Comparison of ENCODE assay signal across 10 cellular contexts in the genomic region with DNA sequence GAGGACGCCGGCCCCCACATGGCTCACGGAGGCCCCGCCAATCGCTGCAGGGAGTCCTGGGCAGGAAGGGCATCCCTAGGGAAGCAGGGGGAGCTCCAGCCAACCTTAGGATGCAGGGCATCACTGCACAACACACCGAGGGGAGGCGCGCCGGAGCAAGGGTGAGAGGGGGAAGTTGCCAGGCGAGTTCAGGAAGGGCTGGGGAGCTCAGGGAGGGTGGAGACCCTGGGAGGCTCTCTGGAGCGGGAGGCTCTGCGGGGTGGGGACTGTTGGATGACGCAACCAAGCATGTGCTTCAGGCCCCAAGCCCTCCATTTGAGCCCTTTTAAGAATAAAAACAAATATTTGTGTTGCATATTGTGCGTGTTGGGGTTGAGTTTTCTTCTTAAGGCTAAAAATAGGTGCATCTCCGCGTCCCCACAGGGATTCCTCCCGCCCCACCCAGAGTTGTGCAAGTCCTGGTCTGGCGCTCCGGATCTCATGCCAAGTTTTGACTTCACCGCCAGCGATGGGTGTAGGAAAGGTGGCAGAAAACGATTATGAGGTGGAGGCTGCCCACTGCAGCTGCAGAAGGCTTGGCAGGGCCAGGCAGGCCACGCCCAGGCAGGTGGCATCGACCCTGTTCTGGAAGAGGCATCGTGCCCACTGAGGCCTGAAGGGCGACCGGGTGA.
DNase-seq lines count a peak whose midpoint lies in the region; ATAC-seq and TF ChIP-seq lines count a peak whose summit lies in the region.
"Had no signal": no experiment of that assay in that cellular context is flagged by ENCODE, and none has a peak within 500 bp of the region (broad histone marks: within the 10 kb centered on the region; RNA-seq: fewer than 3 reads in every experiment).

No MANE protein-coding gene starts in this region.

- peaks cover 7 to 15% (median 13%) of the 10 kb centered on the region in 7 donors for H3K9me3 Mint-ChIP-seq in CD14-positive monocyte

- peaks cover 0 to 3% of the 10 kb centered on the region in 2 donors for H3K36me3 Mint-ChIP-seq in CD14-positive monocyte
- H3K36me3 Mint-ChIP-seq: activated CD4-positive, alpha-beta memory T cell treated with anti-CD3 and anti-CD28 coated beads for 36 hours had no signal

- peak; percentile 8 for TF ChIP-seq CTCF in CD14-positive monocyte (IDR thresholded peaks at IDR 0.05)

- DNase-seq in CD14-positive monocyte (ENCODE audit: low spot score) (no peak), MV-4-11 (lab: John Stamatoyannopoulos, UW) (peak; percentile 54), SHP77 treated with DMSO at 0.1 percent for 48 hours (lab: John Stamatoyannopoulos, UW) (peak; percentile 87), kidney tubule cell (ENCODE audit: low spot score) (peak; percentile 38), KG1 (lab: John Stamatoyannopoulos, UW) (no peak)
- DNase-seq: activated CD4-positive, alpha-beta memory T cell treated with anti-CD3 and anti-CD28 coated beads for 36 hours; brain microvascular endothelial cell had no signal

- ATAC-seq in HG02798 (IDR thresholded peaks at IDR 0.05; ENCODE audit: poor library complexity, unreplicated experiment) (no peak), GM21447 (IDR thresholded peaks at IDR 0.05; ENCODE audit: unreplicated experiment) (no peak), GM21737 (IDR thresholded peaks at IDR 0.05; ENCODE audit: unreplicated experiment) (no peak)

- intact Hi-C loops in CD14-positive monocyte (cut with micrococcal nuclease) = no loop called here

- peak overlapping the region; percentile 47 to 69 for H3K4me3 Mint-ChIP-seq in CD14-positive monocyte
- H3K4me3 Mint-ChIP-seq: activated CD4-positive, alpha-beta memory T cell treated with anti-CD3 and anti-CD28 coated beads for 36 hours had no signal

- peaks cover 3 to 16% (median 12%) of the 10 kb centered on the region in 3 donors for H3K27me3 Mint-ChIP-seq in CD14-positive monocyte (ENCODE audit: low read depth in 3 of 3)

- H3K4me1 Mint-ChIP-seq in CD14-positive monocyte = peaks cover 13% of the 10 kb centered on the region

- H3K27ac Mint-ChIP-seq in CD14-positive monocyte = no peak overlapping the region
- H3K27ac Mint-ChIP-seq: activated CD4-positive, alpha-beta memory T cell treated with anti-CD3 and anti-CD28 coated beads for 36 hours had no signal

Comparison
In these comparisons a context has a peak if more than half of its experiments do, and no peak if none do; other contexts are left out.
1. DNase-seq: peak in MV-4-11 (single experiment), SHP77 treated with DMSO at 0.1 percent for 48 hours (single experiment) and kidney tubule cell (single experiment); none in CD14-positive monocyte (single experiment) and KG1 (single experiment).